8 cellular contexts compared by ENCODE assay signal in genomic region chr12:132559652-132560420, GRCh38. TPM values are rescaled to one million over a fixed set of nuclear protein-coding genes. Genes with fewer than 3 reads are reported as not detected.
DNase-seq lines count a peak whose midpoint lies in the region; ATAC-seq and TF ChIP-seq lines count a peak whose summit lies in the region.

No MANE protein-coding gene starts in this region.

- TF ChIP-seq CTCF in C4-2B (conservative IDR thresholded peaks at IDR 0.05) (no peak), fibroblast of pulmonary artery (IDR thresholded peaks at IDR 0.05; ENCODE audit: low read length, missing control alignments) (no peak), nephron progenitor cell (IDR thresholded peaks at IDR 0.05) (no peak), upper lobe of left lung (IDR thresholded peaks at IDR 0.05) (no peak)

- H3K4me1 ChIP-seq in GM23248 (ENCODE audit: insufficient read depth) (0 out of 2 replicates have a peak, but pooled peaks cover 3% of the 10 kb centered on the region), upper lobe of left lung (peaks cover 21 to 30% (median 24%) of the 10 kb centered on the region in 4 donors)

- H3K79me2 ChIP-seq in GM23248 (ENCODE audit: insufficient read depth): no peaks in the 10 kb centered on the region

- H3K4me3 ChIP-seq in GM23248: peak overlapping the region; percentile 79
- peak overlapping the region; percentile 56 for H3K4me3 ChIP-seq in fibroblast of pulmonary artery (replicated peaks; ENCODE audit: low read depth, low read length)
- H3K4me3 ChIP-seq in upper lobe of left lung: peak overlapping the region; percentile 55 to 87 (median 72)

- H3K27me3 Mint-ChIP-seq in nephron progenitor cell (ENCODE audit: low read depth, poor library complexity): peaks cover 6% of the 10 kb centered on the region

- no peak for TF ChIP-seq POLR2A in upper lobe of left lung (IDR thresholded peaks at IDR 0.05)

- DNase-seq in GM23248 (peak; percentile 65), NCI-H460 (ENCODE audit: extremely low read depth, low read depth) (peak; percentile 60), activated T-cell treated with anti-CD3 and anti-CD28 coated beads for 48 hours (ENCODE audit: low read depth) (peak; percentile 55), fibroblast of pulmonary artery (ENCODE audit: low read depth) (peak; percentile 42), nephron progenitor cell (peak; percentile 74), upper lobe of left lung (peak in 1 of 2 donors; percentile 92), cortex of kidney (lab: John Stamatoyannopoulos, UW) (no peak)

- peak overlapping the region; percentile 89 for H3K4me2 ChIP-seq in GM23248 (ENCODE audit: unreplicated experiment)

- peak in 1 of 2 donors; percentile 75 for ATAC-seq in upper lobe of left lung (ENCODE audit: low FRiP score in 2 of 2)

- H3K9me3 Mint-ChIP-seq in nephron progenitor cell: no peaks in the 10 kb centered on the region

- peak overlapping the region; percentile 37; the same call in 1 of the 2 replicates for H3K9ac ChIP-seq in GM23248

- H3K9me3 ChIP-seq in GM23248 (ENCODE audit: low read depth) (no peaks in the 10 kb centered on the region), upper lobe of left lung (no peaks in the 10 kb centered on the region)

- 1 to 2% methylated on average over 56 to 76 of the region's 109 CpGs for WGBS in GM23248 (ENCODE audit: low coverage in 1 of 2, low lambda C conversion rate in 2 of 2, missing lambda C conversion rate in 2 of 2), 2 experiments
- 0 to 3% methylated on average over 7 to 10 of the region's 109 CpGs for WGBS in upper lobe of left lung, 2 donors

- H3K27ac ChIP-seq in C4-2B (peak overlapping the region; percentile 98), GM23248 (no peak overlapping the region), upper lobe of left lung (no peak overlapping the region)

- H4K20me1 ChIP-seq in GM23248 (ENCODE audit: insufficient read depth): no peaks in the 10 kb centered on the region

- no peak overlapping the region for H3K27ac Mint-ChIP-seq in nephron progenitor cell

- H3F3A ChIP-seq in GM23248 (ENCODE audit: insufficient read depth): no peaks in the 10 kb centered on the region

- no peaks in the 10 kb centered on the region for H3K27me3 ChIP-seq in GM23248 (replicated peaks; ENCODE audit: insufficient read depth)
- no peaks in the 10 kb centered on the region for H3K27me3 ChIP-seq in upper lobe of left lung

- H3K4me3 Mint-ChIP-seq in nephron progenitor cell: peak overlapping the region; percentile 75

- peaks cover 18% of the 10 kb centered on the region for H3K4me1 Mint-ChIP-seq in nephron progenitor cell

- no peak overlapping the region for H2AFZ ChIP-seq in GM23248

- TF ChIP-seq EP300 in upper lobe of left lung (IDR thresholded peaks at IDR 0.05): no peak

- in situ Hi-C loops in GM23248 (cut with MboI): no loop called here

- no peaks in the 10 kb centered on the region for H3K9me2 ChIP-seq in GM23248 (ENCODE audit: insufficient read depth)

- H3K36me3 Mint-ChIP-seq in nephron progenitor cell (ENCODE audit: low read depth): peaks cover under 1% of the 10 kb centered on the region

- H3K36me3 ChIP-seq in GM23248 (ENCODE audit: low read depth): no peaks in the 10 kb centered on the region
- H3K36me3 ChIP-seq in upper lobe of left lung: peaks cover 0 to 3% (median 0%) of the 10 kb centered on the region in 4 donors

RNA-seq across cellular contexts. Expression of gene LRCOL1, which starts 50.5 kb away (rescaled TPM):
- not detected in 2 replicates for total RNA-seq in GM23248 (2014; rRNA removed; shearing (Covaris generic))
- polyA plus RNA-seq in GM23248 (2016; fragmentation: Nextera tagmentation; extraction: Ambion mirVana): not detected in 2 replicates
- total RNA-seq in NCI-H460 (2014; rRNA removed; shearing (Covaris generic)): not detected in 2 replicates
- polyA plus RNA-seq in NCI-H460 (2014; cell fraction: nucleus; rRNA removed): 2.0 TPM in 1 of 2 replicates, not detected in the other
- 1 to 10 TPM in 1 of 6 donors, under 1 TPM in 1, not detected in 4; 0.92 to 3.7 TPM for total RNA-seq in upper lobe of left lung

RNA-seq across cellular contexts. Expression of gene P2RX2, which starts 58.7 kb away (rescaled TPM):
- total RNA-seq in GM23248 (2014; rRNA removed; shearing (Covaris generic)): not detected in 2 replicates
- polyA plus RNA-seq in GM23248 (2016; fragmentation: Nextera tagmentation; extraction: Ambion mirVana): not detected in 2 replicates
- total RNA-seq in NCI-H460 (2014; rRNA removed; shearing (Covaris generic)): not detected in 2 replicates
- not detected in 2 replicates for polyA plus RNA-seq in NCI-H460 (2014; cell fraction: nucleus; rRNA removed)
- total RNA-seq in upper lobe of left lung: 1 to 10 TPM in 2 of 6 donors, under 1 TPM in 2, not detected in 2; 0.27 to 4.4 (median 1.00) TPM
